ENCODE assay signal across 1 cellular context in the genomic region with DNA sequence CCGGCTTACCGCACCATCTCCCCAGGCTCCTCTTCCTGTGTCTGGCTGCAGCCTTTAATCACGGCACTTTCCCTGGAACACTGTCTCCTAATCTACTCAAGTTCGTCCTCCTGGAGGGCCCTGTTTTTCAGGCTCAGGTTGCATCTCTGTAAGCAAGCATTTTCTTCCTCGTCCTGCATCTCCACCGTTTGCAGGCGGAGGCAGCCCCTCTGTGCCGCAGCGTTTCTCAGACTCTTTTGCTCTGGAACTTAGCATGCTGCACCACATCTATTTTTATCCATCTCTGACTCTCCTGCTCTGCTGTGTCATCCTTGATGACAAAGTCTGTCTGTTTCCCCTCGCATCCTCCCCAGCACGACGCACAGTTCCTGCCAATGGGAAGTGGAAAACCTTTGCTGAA.
TF ChIP-seq lines count a peak whose summit lies in the region.

No MANE protein-coding gene starts in this region.

TF ChIP-seq in GM23338, 12 proteins besides CTCF, POLR2A, EP300 and RAD21 (continued from another document):
- TF ChIP-seq, protein P1, sequence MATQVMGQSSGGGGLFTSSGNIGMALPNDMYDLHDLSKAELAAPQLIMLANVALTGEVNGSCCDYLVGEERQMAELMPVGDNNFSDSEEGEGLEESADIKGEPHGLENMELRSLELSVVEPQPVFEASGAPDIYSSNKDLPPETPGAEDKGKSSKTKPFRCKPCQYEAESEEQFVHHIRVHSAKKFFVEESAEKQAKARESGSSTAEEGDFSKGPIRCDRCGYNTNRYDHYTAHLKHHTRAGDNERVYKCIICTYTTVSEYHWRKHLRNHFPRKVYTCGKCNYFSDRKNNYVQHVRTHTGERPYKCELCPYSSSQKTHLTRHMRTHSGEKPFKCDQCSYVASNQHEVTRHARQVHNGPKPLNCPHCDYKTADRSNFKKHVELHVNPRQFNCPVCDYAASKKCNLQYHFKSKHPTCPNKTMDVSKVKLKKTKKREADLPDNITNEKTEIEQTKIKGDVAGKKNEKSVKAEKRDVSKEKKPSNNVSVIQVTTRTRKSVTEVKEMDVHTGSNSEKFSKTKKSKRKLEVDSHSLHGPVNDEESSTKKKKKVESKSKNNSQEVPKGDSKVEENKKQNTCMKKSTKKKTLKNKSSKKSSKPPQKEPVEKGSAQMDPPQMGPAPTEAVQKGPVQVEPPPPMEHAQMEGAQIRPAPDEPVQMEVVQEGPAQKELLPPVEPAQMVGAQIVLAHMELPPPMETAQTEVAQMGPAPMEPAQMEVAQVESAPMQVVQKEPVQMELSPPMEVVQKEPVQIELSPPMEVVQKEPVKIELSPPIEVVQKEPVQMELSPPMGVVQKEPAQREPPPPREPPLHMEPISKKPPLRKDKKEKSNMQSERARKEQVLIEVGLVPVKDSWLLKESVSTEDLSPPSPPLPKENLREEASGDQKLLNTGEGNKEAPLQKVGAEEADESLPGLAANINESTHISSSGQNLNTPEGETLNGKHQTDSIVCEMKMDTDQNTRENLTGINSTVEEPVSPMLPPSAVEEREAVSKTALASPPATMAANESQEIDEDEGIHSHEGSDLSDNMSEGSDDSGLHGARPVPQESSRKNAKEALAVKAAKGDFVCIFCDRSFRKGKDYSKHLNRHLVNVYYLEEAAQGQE (IDR thresholded peaks at IDR 0.05; ENCODE audit: unreplicated experiment) = no peak
- TF ChIP-seq, protein P2, sequence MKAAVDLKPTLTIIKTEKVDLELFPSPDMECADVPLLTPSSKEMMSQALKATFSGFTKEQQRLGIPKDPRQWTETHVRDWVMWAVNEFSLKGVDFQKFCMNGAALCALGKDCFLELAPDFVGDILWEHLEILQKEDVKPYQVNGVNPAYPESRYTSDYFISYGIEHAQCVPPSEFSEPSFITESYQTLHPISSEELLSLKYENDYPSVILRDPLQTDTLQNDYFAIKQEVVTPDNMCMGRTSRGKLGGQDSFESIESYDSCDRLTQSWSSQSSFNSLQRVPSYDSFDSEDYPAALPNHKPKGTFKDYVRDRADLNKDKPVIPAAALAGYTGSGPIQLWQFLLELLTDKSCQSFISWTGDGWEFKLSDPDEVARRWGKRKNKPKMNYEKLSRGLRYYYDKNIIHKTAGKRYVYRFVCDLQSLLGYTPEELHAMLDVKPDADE (IDR thresholded peaks at IDR 0.05) = no peak
- TF ChIP-seq NANOG (IDR thresholded peaks at IDR 0.05; ENCODE audit: borderline replicate concordance) (no peak), POLR2AphosphoS5 (IDR thresholded peaks at IDR 0.05; ENCODE audit: low read depth) (no peak)
